9 cellular contexts compared by ENCODE assay signal in genomic region chr14:68563256-68564131, GRCh38.
DNase-seq lines count a peak whose midpoint lies in the region; ATAC-seq and TF ChIP-seq lines count a peak whose summit lies in the region.
"Had no signal": no experiment of that assay in that cellular context is flagged by ENCODE, and none has a peak within 500 bp of the region (broad histone marks: within the 10 kb centered on the region; RNA-seq: fewer than 3 reads in every experiment).

No MANE protein-coding gene starts in this region.

- H3K27me3 ChIP-seq in GM23338 (ENCODE audit: insufficient read depth) (no peaks in the 10 kb centered on the region), lung (ENCODE audit: control insufficient read depth, insufficient read depth) (no peaks in the 10 kb centered on the region), stomach (no peaks in the 10 kb centered on the region), WERI-Rb-1 (ENCODE audit: insufficient read depth, low read depth, severe bottlenecking) (no peaks in the 10 kb centered on the region)

- H3K36me3 Mint-ChIP-seq in GM23338 (ENCODE audit: low read depth) = no peaks in the 10 kb centered on the region

- no peak for TF ChIP-seq EP300 in stomach (IDR thresholded peaks at IDR 0.05)

- no peaks in the 10 kb centered on the region for H3K79me2 ChIP-seq in GM23338 (replicated peaks; ENCODE audit: insufficient read depth)

- no peak overlapping the region for H3K27ac Mint-ChIP-seq in GM23338

- H3K4me1 Mint-ChIP-seq in GM23338 = peaks cover 15% of the 10 kb centered on the region

- H3K4me3 ChIP-seq in GM23338 (no peak overlapping the region), lung (no peak overlapping the region), stomach (no peak overlapping the region), WERI-Rb-1 (ENCODE audit: low read depth, low read length) (no peak overlapping the region)

- H2AFZ ChIP-seq in GM23338 = peak overlapping the region; percentile 52; the same call in 1 of the 2 replicates

- TF ChIP-seq POLR2A in stomach (IDR thresholded peaks at IDR 0.05) = no peak

- no peaks in the 10 kb centered on the region for H3K36me3 ChIP-seq in GM23338 (ENCODE audit: insufficient read depth)
- no peaks in the 10 kb centered on the region for H3K36me3 ChIP-seq in lung (ENCODE audit: control insufficient read depth in 2 of 2, insufficient read depth in 2 of 2, low read length in 2 of 2)
- H3K36me3 ChIP-seq in stomach = no peaks in the 10 kb centered on the region
- no peaks in the 10 kb centered on the region for H3K36me3 ChIP-seq in WERI-Rb-1

- no peak overlapping the region; the same call in 1 of the 2 replicates for H3K4me2 ChIP-seq in GM23338

- H3K9me3 ChIP-seq in lung (ENCODE audit: control insufficient read depth in 2 of 2, insufficient read depth in 1 of 2, low read length in 1 of 2) = no peaks in the 10 kb centered on the region
- no peaks in the 10 kb centered on the region for H3K9me3 ChIP-seq in stomach
- H3K9me3 ChIP-seq in WERI-Rb-1 (ENCODE audit: severe bottlenecking) = peaks cover 1% of the 10 kb centered on the region

- no peak for TF ChIP-seq CTCF in GM23338 (conservative IDR thresholded peaks at IDR 0.05; ENCODE audit: low read depth in 2 of 2)
- TF ChIP-seq CTCF in lung (IDR thresholded peaks at IDR 0.05; ENCODE audit: control extremely low read depth, extremely low read depth) = no peak
- TF ChIP-seq CTCF in stomach (IDR thresholded peaks at IDR 0.05) = no peak
- no peak for TF ChIP-seq CTCF in WERI-Rb-1 (IDR thresholded peaks at IDR 0.05; ENCODE audit: low read depth, low read length)

- H3F3A ChIP-seq in GM23338 (replicated peaks; ENCODE audit: low read depth) = no peaks in the 10 kb centered on the region

- H3K27ac ChIP-seq in GM23338 (ENCODE audit: low read depth) = 0 out of 2 replicates have a peak overlapping the region, but pooled peaks have one; percentile 19
- peak overlapping the region; percentile 49 for H3K27ac ChIP-seq in cingulate gyrus (ENCODE audit: low read depth, low read length)
- H3K27ac ChIP-seq in lung (ENCODE audit: low read depth in 1 of 2, low read length in 1 of 2) = peak overlapping the region; percentile 36 to 81
- H3K27ac ChIP-seq in stomach = peak overlapping the region; percentile 47 to 80 (median 78)
- no peak overlapping the region for H3K27ac ChIP-seq in WERI-Rb-1

- H4K20me1 ChIP-seq in GM23338 (replicated peaks; ENCODE audit: insufficient read depth) = no peaks in the 10 kb centered on the region

- no peaks in the 10 kb centered on the region; the same call in 1 of the 2 replicates for H3K9me2 ChIP-seq in GM23338 (ENCODE audit: insufficient read depth)

- H3K4me1 ChIP-seq in GM23338 (ENCODE audit: insufficient read depth) = peaks cover 10% of the 10 kb centered on the region; the same call in 1 of the 2 replicates
- peaks cover 0 to 32% of the 10 kb centered on the region in 2 donors for H3K4me1 ChIP-seq in lung (ENCODE audit: control insufficient read depth in 2 of 2, insufficient read depth in 2 of 2, low read length in 2 of 2)
- H3K4me1 ChIP-seq in stomach = peaks cover 37 to 56% (median 46%) of the 10 kb centered on the region in 4 donors

- 41 to 43% methylated on average over 21 of the region's 21 CpGs for WGBS in lung, 2 donors
- WGBS in stomach, 5 donors = 28 to 44% (median 36%) methylated on average over 21 of the region's 21 CpGs

- intact Hi-C loops in stomach (cut with DNase I; ENCODE audit: low total_unique reads) = no loop called here

- peak; percentile 28 for DNase-seq in GM23338 (ENCODE audit: low spot score)
- DNase-seq in lung (ENCODE audit: low spot score) = no peak
- DNase-seq in stomach = peak; percentile 42
- DNase-seq in NCI-H187 (lab: John Stamatoyannopoulos, UW) = no peak
- no peak for DNase-seq in retina
- DNase-seq in WERI-Rb-1 = no peak
- DNase-seq: NCI-H82 had no signal

- ATAC-seq in GM23338 = peak; percentile 28
- peak; percentile 47 for ATAC-seq in lung (ENCODE audit: insufficient read depth, low FRiP score)
- no peak for ATAC-seq in GM21786 (IDR thresholded peaks at IDR 0.05; ENCODE audit: unreplicated experiment)

- H3K9me3 Mint-ChIP-seq in GM23338 = no peaks in the 10 kb centered on the region

- H3K4me3 Mint-ChIP-seq in GM23338 = no peak overlapping the region

- peaks cover 8% of the 10 kb centered on the region for H3K27me3 Mint-ChIP-seq in GM23338 (ENCODE audit: insufficient read depth, low read depth, poor library complexity)

TF ChIP-seq in GM23338, 12 proteins besides CTCF, POLR2A, EP300 and RAD21 (continues in another document):
- TF ChIP-seq NANOG (IDR thresholded peaks at IDR 0.05; ENCODE audit: borderline replicate concordance) = no peak
- TF ChIP-seq POLR2AphosphoS5 (IDR thresholded peaks at IDR 0.05; ENCODE audit: low read depth) = no peak
- TF ChIP-seq REST (IDR thresholded peaks at IDR 0.05; ENCODE audit: unreplicated experiment) = no peak
- TF ChIP-seq ZNF331 (CRISPR knock-in tag; IDR thresholded peaks at IDR 0.05; ENCODE audit: low read depth) = no peak
- no peak for TF ChIP-seq ZNF114 (CRISPR knock-in tag; IDR thresholded peaks at IDR 0.05)
- TF ChIP-seq STAT1 (IDR thresholded peaks at IDR 0.05; ENCODE audit: unreplicated experiment) = no peak
- TF ChIP-seq CREB1 (CRISPR knock-in tag; IDR thresholded peaks at IDR 0.05; ENCODE audit: low read depth) = no peak
- no peak for TF ChIP-seq EZH2phosphoT487 (IDR thresholded peaks at IDR 0.05; ENCODE audit: unreplicated experiment)
- TF ChIP-seq ETS1 (IDR thresholded peaks at IDR 0.05) = no peak

Comparison
In these comparisons a context has a peak if more than half of its experiments do, and no peak if none do; other contexts are left out.
1. DNase-seq: peak in GM23338 (single experiment) and stomach (single experiment); none in lung (single experiment), NCI-H187 (0 of 2), retina (single experiment) and WERI-Rb-1 (single experiment).